11 cellular contexts compared by ENCODE assay signal in the genomic region with DNA sequence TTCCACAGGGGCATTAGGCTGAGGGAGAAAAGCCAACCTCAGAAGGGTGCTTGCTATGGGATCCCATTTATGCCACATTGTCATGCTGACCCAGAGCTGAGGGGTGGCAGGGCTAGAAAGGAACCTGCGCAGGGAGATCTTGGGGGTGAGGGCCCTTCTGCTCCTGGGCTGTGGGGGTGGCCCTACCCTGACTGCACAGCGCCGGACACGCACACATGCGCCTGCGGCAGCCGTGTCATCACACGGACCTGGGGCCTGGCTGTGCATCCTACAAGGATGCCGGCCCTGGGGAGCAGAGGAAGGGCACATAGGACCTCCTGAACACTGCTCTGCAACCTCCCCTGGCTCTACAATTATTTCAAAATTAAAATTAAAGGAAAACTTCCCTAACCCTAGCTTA. TPM values are rescaled to one million over a fixed set of nuclear protein-coding genes. Genes with fewer than 3 reads are reported as not detected.
DNase-seq lines count a peak whose midpoint lies in the region; ATAC-seq and TF ChIP-seq lines count a peak whose summit lies in the region.
"Had no signal": no experiment of that assay in that cellular context is flagged by ENCODE, and none has a peak within 500 bp of the region (broad histone marks: within the 10 kb centered on the region; RNA-seq: fewer than 3 reads in every experiment).

No MANE protein-coding gene starts in this region.

- peaks cover 46% of the 10 kb centered on the region for H3K4me1 ChIP-seq in Loucy (ENCODE audit: insufficient read depth, low read length, poor library complexity, severe bottlenecking)
- peaks cover 17% of the 10 kb centered on the region for H3K4me1 ChIP-seq in osteoblast (ENCODE audit: insufficient read depth, low read length)

- no peaks in the 10 kb centered on the region for H3K27me3 Mint-ChIP-seq in activated T-cell treated with anti-CD3 and anti-CD28 coated beads, Interleukin-2, amount 50 U/mL, for 24 hours
- H3K27me3 Mint-ChIP-seq in effector memory CD8-positive, alpha-beta T cell, result no peaks in the 10 kb centered on the region
- H3K27me3 Mint-ChIP-seq: memory B cell had no signal

- H3K27ac ChIP-seq in osteoblast (ENCODE audit: low read depth, low read length), result no peak overlapping the region

- H3K9me3 ChIP-seq in Loucy (ENCODE audit: insufficient read depth, low read depth, low read length) (no peaks in the 10 kb centered on the region), osteoblast (ENCODE audit: low read depth, low read length) (no peaks in the 10 kb centered on the region)

- H3K36me3 Mint-ChIP-seq in activated T-cell treated with anti-CD3 and anti-CD28 coated beads, Interleukin-2, amount 50 U/mL, for 24 hours (ENCODE audit: low read depth), result peaks cover 95% of the 10 kb centered on the region
- peaks cover 31% of the 10 kb centered on the region for H3K36me3 Mint-ChIP-seq in effector memory CD8-positive, alpha-beta T cell (ENCODE audit: insufficient read depth)

- no peaks in the 10 kb centered on the region for H3F3A ChIP-seq in Loucy (ENCODE audit: low read depth)

- H3K9me2 ChIP-seq in Loucy (replicated peaks; ENCODE audit: low read depth, low read length), result no peaks in the 10 kb centered on the region

- peak overlapping the region; percentile 92 for H3K4me2 ChIP-seq in Loucy (ENCODE audit: low read depth, low read length, poor library complexity, severe bottlenecking)
- H3K4me2 ChIP-seq in osteoblast (ENCODE audit: insufficient read depth, low read length), result peak overlapping the region; percentile 72

- no peak for ATAC-seq in effector memory CD8-positive, alpha-beta T cell (replicated peaks)
- ATAC-seq in HG02884 (IDR thresholded peaks at IDR 0.05; ENCODE audit: unreplicated experiment), result no peak
- ATAC-seq in HG02610 (IDR thresholded peaks at IDR 0.05; ENCODE audit: unreplicated experiment), result no peak

- H3K27ac Mint-ChIP-seq in activated T-cell treated with anti-CD3 and anti-CD28 coated beads, Interleukin-2, amount 50 U/mL, for 24 hours, result peak overlapping the region; percentile 75
- H3K27ac Mint-ChIP-seq in effector memory CD8-positive, alpha-beta T cell, result peak overlapping the region; percentile 97

- H3K4me3 ChIP-seq in Loucy (ENCODE audit: low read length, poor library complexity, severe bottlenecking), result peak overlapping the region; percentile 100
- H3K4me3 ChIP-seq in osteoblast (ENCODE audit: insufficient read depth, low read length), result no peak overlapping the region

- no peak overlapping the region for H3K4me3 Mint-ChIP-seq in activated T-cell treated with anti-CD3 and anti-CD28 coated beads, Interleukin-2, amount 50 U/mL, for 24 hours
- peak overlapping the region; percentile 73 to 93 for H3K4me3 Mint-ChIP-seq in effector memory CD8-positive, alpha-beta T cell
- H3K4me3 Mint-ChIP-seq: memory B cell had no signal

- H3K36me3 ChIP-seq in Loucy (ENCODE audit: insufficient read depth, low read length) (peaks cover 42% of the 10 kb centered on the region), osteoblast (ENCODE audit: insufficient read depth, low read length) (peaks cover 22% of the 10 kb centered on the region)

- no peaks in the 10 kb centered on the region for H3K9me3 Mint-ChIP-seq in activated T-cell treated with anti-CD3 and anti-CD28 coated beads, Interleukin-2, amount 50 U/mL, for 24 hours
- H3K9me3 Mint-ChIP-seq in effector memory CD8-positive, alpha-beta T cell, result no peaks in the 10 kb centered on the region
- H3K9me3 Mint-ChIP-seq: memory B cell had no signal

- DNase-seq in activated T-cell treated with anti-CD3 and anti-CD28 coated beads, Interleukin-2, amount 50 U/mL, for 24 hours, result no peak
- DNase-seq in activated T-cell treated with anti-CD3 and anti-CD28 coated beads for 4 hours, result no peak
- no peak for DNase-seq in effector memory CD8-positive, alpha-beta T cell
- peak; percentile 46 for DNase-seq in osteoblast (ENCODE audit: insufficient read length, low spot score, missing footprints)
- DNase-seq in NCI-H82 treated with DMSO at 0.1 percent for 48 hours (lab: John Stamatoyannopoulos, UW; ENCODE audit: unreplicated experiment), result no peak
- DNase-seq: activated T-cell treated with anti-CD3 and anti-CD28 coated beads, Interleukin-2, amount 50 U/mL, for 1 hour; NCI-H1092 had no signal

- H3K9ac ChIP-seq in Loucy (ENCODE audit: low read depth, low read length, poor library complexity, severe bottlenecking), result peak overlapping the region; percentile 100

- H4K20me1 ChIP-seq in Loucy (ENCODE audit: insufficient read depth, low read length, poor library complexity, severe bottlenecking), result peaks cover 96% of the 10 kb centered on the region
- H4K20me1 ChIP-seq in osteoblast (ENCODE audit: insufficient read depth, low read length), result peaks cover 6% of the 10 kb centered on the region

- no peaks in the 10 kb centered on the region for H3K27me3 ChIP-seq in Loucy (ENCODE audit: insufficient read depth, low read length, poor library complexity, severe bottlenecking)
- H3K27me3 ChIP-seq in osteoblast (ENCODE audit: insufficient read depth, low read length), result no peaks in the 10 kb centered on the region

- H2AFZ ChIP-seq in Loucy (ENCODE audit: low read length) (no peak overlapping the region), osteoblast (ENCODE audit: low read length) (no peak overlapping the region)

- TF ChIP-seq CTCF in Loucy (conservative IDR thresholded peaks at IDR 0.05; ENCODE audit: low read length) (no peak), osteoblast (IDR thresholded peaks at IDR 0.05; ENCODE audit: extremely low read depth, low read depth, low read length) (no peak)

- H3K79me2 ChIP-seq in Loucy (ENCODE audit: insufficient read depth, low read length) (peaks cover 100% of the 10 kb centered on the region), osteoblast (ENCODE audit: insufficient read depth, low read length) (peaks cover 99% of the 10 kb centered on the region)

- peaks cover 65% of the 10 kb centered on the region for H3K4me1 Mint-ChIP-seq in activated T-cell treated with anti-CD3 and anti-CD28 coated beads, Interleukin-2, amount 50 U/mL, for 24 hours (ENCODE audit: low read depth)
- peaks cover 60 to 67% of the 10 kb centered on the region in 2 donors for H3K4me1 Mint-ChIP-seq in effector memory CD8-positive, alpha-beta T cell (ENCODE audit: low read depth in 2 of 2)

RNA-seq across cellular contexts. Expression of a gene that starts 6.9 kb away (rescaled TPM):
- total RNA-seq in osteoblast, result 13.3 and 13.8 TPM in 2 replicates

RNA-seq across cellular contexts. Expression of a gene that starts 28.4 kb away (rescaled TPM):
- 11.5 and 12.3 TPM in 2 replicates for total RNA-seq in osteoblast

RNA-seq across cellular contexts. Expression of a gene that starts 35.9 kb away (rescaled TPM):
- total RNA-seq in osteoblast, result 30.8 and 31.8 TPM in 2 replicates

RNA-seq across cellular contexts. Expression of a gene that starts 51.2 kb away (rescaled TPM):
- total RNA-seq in osteoblast, result under 0.01 TPM in 2 replicates
